ENCODE assay signal across 11 cellular contexts in genomic region chr17:65670667-65671371, GRCh38.
"Had no signal": no experiment of that assay in that cellular context is flagged by ENCODE, and none has a peak within 500 bp of the region (broad histone marks: within the 10 kb centered on the region; RNA-seq: fewer than 3 reads in every experiment).

No MANE protein-coding gene starts in this region.

- H3K4me3 Mint-ChIP-seq: activated CD4-positive, alpha-beta memory T cell treated with anti-CD3 and anti-CD28 coated beads, Interleukin-2, amount 10 ng/mL, durations not matched to agents 7 days and 5 days; activated naive CD4-positive, alpha-beta T cell treated with anti-CD3 and anti-CD28 coated beads, Interleukin-2, amount 50 U/mL, for 24 hours; activated T-cell treated with anti-CD3 and anti-CD28 coated beads, Interleukin-2, amount 50 U/mL, for 24 hours; naive thymus-derived CD4-positive, alpha-beta T cell; stimulated activated memory B cell treated with anti-CD40 and anti-IgM and Interleukin-4, amounts not matched to agents 10 μg/mL and 1 μg/mL and 100 μg/mL, for 72 hours; WTC11 had no signal

- H3K4me1 Mint-ChIP-seq: activated CD4-positive, alpha-beta memory T cell treated with anti-CD3 and anti-CD28 coated beads, Interleukin-2, amount 10 ng/mL, durations not matched to agents 7 days and 5 days; activated naive CD4-positive, alpha-beta T cell treated with anti-CD3 and anti-CD28 coated beads, Interleukin-2, amount 50 U/mL, for 24 hours; naive thymus-derived CD4-positive, alpha-beta T cell; stimulated activated memory B cell treated with anti-CD40 and anti-IgM and Interleukin-4, amounts not matched to agents 10 μg/mL and 1 μg/mL and 100 μg/mL, for 72 hours had no signal

- H3K36me3 Mint-ChIP-seq: activated naive CD4-positive, alpha-beta T cell treated with anti-CD3 and anti-CD28 coated beads, Interleukin-2, amount 50 U/mL, for 24 hours; naive thymus-derived CD4-positive, alpha-beta T cell; WTC11 had no signal

- H3K9me3 Mint-ChIP-seq: activated CD4-positive, alpha-beta memory T cell treated with anti-CD3 and anti-CD28 coated beads, Interleukin-2, amount 10 ng/mL, durations not matched to agents 7 days and 5 days; activated T-cell treated with anti-CD3 and anti-CD28 coated beads, Interleukin-2, amount 50 U/mL, for 24 hours had no signal

- DNase-seq: activated CD4-positive, alpha-beta memory T cell treated with anti-CD3 and anti-CD28 coated beads, Interleukin-2, amount 10 ng/mL, durations not matched to agents 7 days and 5 days; activated CD4-positive, alpha-beta T cell treated with anti-CD3 and anti-CD28 coated beads for 4 hours; activated effector memory CD4-positive, alpha-beta T cell treated with Interleukin-2 at 50 U/mL for 16 hours; activated T-cell treated with anti-CD3 and anti-CD28 coated beads, Interleukin-2, amount 50 U/mL, for 24 hours; adrenal gland; caudate nucleus; naive thymus-derived CD4-positive, alpha-beta T cell; stimulated activated CD4-positive, alpha-beta T cell treated with anti-CD3 and anti-CD28 coated beads, Interleukin-2, amount 100 ng/mL, for 48 hours had no signal

- H3K27me3 Mint-ChIP-seq: activated CD4-positive, alpha-beta memory T cell treated with anti-CD3 and anti-CD28 coated beads, Interleukin-2, amount 10 ng/mL, durations not matched to agents 7 days and 5 days; activated naive CD4-positive, alpha-beta T cell treated with anti-CD3 and anti-CD28 coated beads, Interleukin-2, amount 50 U/mL, for 24 hours; activated T-cell treated with anti-CD3 and anti-CD28 coated beads, Interleukin-2, amount 50 U/mL, for 24 hours had no signal

- H3K27ac Mint-ChIP-seq: activated CD4-positive, alpha-beta memory T cell treated with anti-CD3 and anti-CD28 coated beads, Interleukin-2, amount 10 ng/mL, durations not matched to agents 7 days and 5 days; activated naive CD4-positive, alpha-beta T cell treated with anti-CD3 and anti-CD28 coated beads, Interleukin-2, amount 50 U/mL, for 24 hours; activated T-cell treated with anti-CD3 and anti-CD28 coated beads, Interleukin-2, amount 50 U/mL, for 24 hours; naive thymus-derived CD4-positive, alpha-beta T cell; stimulated activated memory B cell treated with anti-CD40 and anti-IgM and Interleukin-4, amounts not matched to agents 10 μg/mL and 1 μg/mL and 100 μg/mL, for 72 hours; WTC11 had no signal

- ATAC-seq: naive thymus-derived CD4-positive, alpha-beta T cell; stimulated activated memory B cell treated with anti-CD40 and anti-IgM and Interleukin-4, amounts not matched to agents 10 μg/mL and 1 μg/mL and 100 μg/mL, for 72 hours; WTC11 had no signal
